18 cellular contexts compared by ENCODE assay signal in the genomic region with DNA sequence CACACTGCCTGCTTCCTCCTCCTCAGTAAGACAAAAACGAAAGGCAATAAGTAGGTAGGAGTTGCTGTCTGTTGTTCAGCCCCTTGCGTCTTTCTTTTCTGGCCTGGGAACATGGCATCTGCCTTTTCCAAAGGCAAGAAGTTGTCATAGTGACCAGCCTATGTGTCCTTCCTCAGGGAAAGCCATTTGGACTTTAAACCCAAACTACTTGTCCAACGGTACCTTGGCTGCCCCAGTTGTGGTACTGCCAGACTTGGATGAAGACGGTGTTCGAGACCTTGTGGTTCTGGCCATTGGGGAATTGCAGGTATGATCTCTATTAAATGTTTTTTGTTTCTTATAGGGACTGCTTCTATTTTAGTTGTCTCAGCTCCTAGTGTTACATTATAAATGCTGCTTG. TPM values are rescaled to one million over a fixed set of nuclear protein-coding genes. Genes with fewer than 3 reads are reported as not detected.
DNase-seq lines count a peak whose midpoint lies in the region; ATAC-seq and TF ChIP-seq lines count a peak whose summit lies in the region.
"Had no signal": no experiment of that assay in that cellular context is flagged by ENCODE, and none has a peak within 500 bp of the region (broad histone marks: within the 10 kb centered on the region; RNA-seq: fewer than 3 reads in every experiment).

No MANE protein-coding gene starts in this region.

- WGBS in body of pancreas, 2 donors, result 41 to 44% methylated on average over 5 of the region's 5 CpGs
- WGBS in mesendoderm (ENCODE audit: extremely low coverage, insufficient coverage, low lambda C conversion rate), result no CpG with 5 or more reads among the region's 5 CpGs

- H4K8ac ChIP-seq in mesendoderm (ENCODE audit: low read depth, low read length), result no peak overlapping the region

- H3K4me2 ChIP-seq in mesendoderm (ENCODE audit: low read length), result peak overlapping the region; percentile 13
- H3K4me2 ChIP-seq: BLaER1 had no signal

- H3K36me3 ChIP-seq in body of pancreas (replicated peaks in 1 of 2; ENCODE audit: insufficient read depth in 1 of 2, low read depth in 2 of 2) (no peaks in the 10 kb centered on the region), mesendoderm (ENCODE audit: control insufficient read depth, insufficient read depth, low read length) (no peaks in the 10 kb centered on the region), upper lobe of right lung (peaks cover 25% of the 10 kb centered on the region)

- no peak overlapping the region for H3K4ac ChIP-seq in mesendoderm (ENCODE audit: low read depth, low read length)

- H3K23ac ChIP-seq in mesendoderm (ENCODE audit: low read length), result no peak overlapping the region

- peak overlapping the region; percentile 33 for H3K9ac ChIP-seq in mesendoderm (ENCODE audit: low read length)
- H3K9ac ChIP-seq: BLaER1 had no signal

- peak overlapping the region; percentile 90 for H2BK5ac ChIP-seq in mesendoderm (ENCODE audit: low read length)

- no peaks in the 10 kb centered on the region for H3K79me1 ChIP-seq in mesendoderm (ENCODE audit: low read length)

- TF ChIP-seq CTCF in body of pancreas (IDR thresholded peaks at IDR 0.05), result no peak
- no peak for TF ChIP-seq CTCF in upper lobe of right lung (IDR thresholded peaks at IDR 0.05)

- H3K4me1 ChIP-seq in body of pancreas, result no peaks in the 10 kb centered on the region
- H3K4me1 ChIP-seq in mesendoderm (ENCODE audit: control insufficient read depth, low read depth, low read length), result peaks cover 10% of the 10 kb centered on the region
- H3K4me1 ChIP-seq in upper lobe of right lung, result no peaks in the 10 kb centered on the region

- intact Hi-C loops in body of pancreas (cut with DNase I), result no loop called here
- intact Hi-C loops in upper lobe of right lung (cut with DNase I), result no loop called here

- no peaks in the 10 kb centered on the region for H3K27me3 ChIP-seq in body of pancreas
- H3K27me3 ChIP-seq in mesendoderm (ENCODE audit: insufficient read depth, low read length, poor library complexity), result no peaks in the 10 kb centered on the region
- H3K27me3 ChIP-seq in upper lobe of right lung, result no peaks in the 10 kb centered on the region
- H3K27me3 ChIP-seq: BLaER1 had no signal

- H3K4me3 ChIP-seq in body of pancreas, result no peak overlapping the region
- H3K4me3 ChIP-seq in mesendoderm (ENCODE audit: low read length), result no peak overlapping the region
- no peak overlapping the region for H3K4me3 ChIP-seq in upper lobe of right lung
- H3K4me3 ChIP-seq: BLaER1 had no signal

- no peaks in the 10 kb centered on the region for H3K79me2 ChIP-seq in mesendoderm (ENCODE audit: control insufficient read depth, insufficient read depth, low read length)

- H4K5ac ChIP-seq in mesendoderm (ENCODE audit: low read length), result no peak overlapping the region

- H3K18ac ChIP-seq in mesendoderm (ENCODE audit: low read length), result no peak overlapping the region

- peak overlapping the region; percentile 71 for H3K56ac ChIP-seq in mesendoderm (ENCODE audit: low read length)

- ATAC-seq in body of pancreas, result peak; percentile 78
- no peak for ATAC-seq in upper lobe of right lung
- ATAC-seq in GM21619 (IDR thresholded peaks at IDR 0.05; ENCODE audit: unreplicated experiment), result no peak

- no peak overlapping the region for H2BK120ac ChIP-seq in mesendoderm (ENCODE audit: low read depth, low read length)

- H2AK5ac ChIP-seq in mesendoderm (ENCODE audit: low read length), result no peak overlapping the region

- TF ChIP-seq POLR2A in body of pancreas (IDR thresholded peaks at IDR 0.05), result no peak

- H3K9me3 ChIP-seq in body of pancreas, result no peaks in the 10 kb centered on the region
- no peaks in the 10 kb centered on the region for H3K9me3 ChIP-seq in upper lobe of right lung
- H3K9me3 ChIP-seq: BLaER1 had no signal

- no peak overlapping the region for H2BK15ac ChIP-seq in mesendoderm (replicated peaks; ENCODE audit: low read depth)

- no peak overlapping the region for H3K27ac ChIP-seq in body of pancreas
- H3K27ac ChIP-seq in mesendoderm (ENCODE audit: low read depth, low read length), result peak overlapping the region; percentile 65
- no peak overlapping the region for H3K27ac ChIP-seq in upper lobe of right lung
- H3K27ac ChIP-seq: BLaER1 had no signal

- peak; percentile 33 to 48 (median 41) for DNase-seq in body of pancreas
- no peak for DNase-seq in mesendoderm
- peak; percentile 39 for DNase-seq in pons (ENCODE audit: low spot score)
- no peak for DNase-seq in upper lobe of right lung
- DNase-seq in GM03348 (ENCODE audit: low spot score), result no peak
- no peak for DNase-seq in effector CD8-positive, alpha-beta T cell (lab: John Stamatoyannopoulos, UW)
- DNase-seq: ACHN; AML-193; CD4-positive, alpha-beta memory T cell; DMS153; DMS79; GDM1; H9; IMR-90 had no signal

RNA-seq across cellular contexts. Expression of a gene that starts 18.5 kb away (rescaled TPM):
- total RNA-seq in body of pancreas, result 1 to 10 TPM; 8.0 to 9.6 TPM
- polyA plus RNA-seq in mesendoderm (2013, experiment 1 of 2), result 6.7 TPM
- polyA plus RNA-seq in mesendoderm (2013, experiment 2 of 2), result 7.2 TPM
- total RNA-seq in upper lobe of right lung, result 9.6 TPM

RNA-seq across cellular contexts. Expression of a gene that starts 40.8 kb away (rescaled TPM):
- total RNA-seq in body of pancreas (1 to 10 TPM in 1 of 2 donors, under 1 TPM in 1; 0.66 to 2.1 TPM), upper lobe of right lung (not detected)
- polyA plus RNA-seq in mesendoderm (2013, experiment 1 of 2), result 0.55 TPM
- 0.49 TPM for polyA plus RNA-seq in mesendoderm (2013, experiment 2 of 2)
- total RNA-seq: CD4-positive, alpha-beta memory T cell; Daoy had no signal
- polyA plus RNA-seq: CD14-positive monocyte had no signal

Comparison
In these comparisons a context has a peak if more than half of its experiments do, and no peak if none do; other contexts are left out.
1. DNase-seq: peak in body of pancreas (4 of 4) and pons (single experiment); none in mesendoderm (single experiment), upper lobe of right lung (single experiment), GM03348 (single experiment) and effector CD8-positive, alpha-beta T cell (single experiment).